ENCODE assay signal across 16 cellular contexts in genomic region chr7:155183655-155184054, GRCh38.
DNase-seq lines count a peak whose midpoint lies in the region; ATAC-seq and TF ChIP-seq lines count a peak whose summit lies in the region.
"Had no signal": no experiment of that assay in that cellular context is flagged by ENCODE, and none has a peak within 500 bp of the region (broad histone marks: within the 10 kb centered on the region; RNA-seq: fewer than 3 reads in every experiment).

No MANE protein-coding gene starts in this region.

- H3K4me3 Mint-ChIP-seq in activated CD4-positive, alpha-beta memory T cell treated with anti-CD3 and anti-CD28 coated beads, Interleukin-2, amount 10 ng/mL, durations not matched to agents 7 days and 5 days = no peak overlapping the region
- H3K4me3 Mint-ChIP-seq in activated CD4-positive, alpha-beta memory T cell treated with anti-CD3 and anti-CD28 coated beads for 36 hours = no peak overlapping the region
- no peak overlapping the region for H3K4me3 Mint-ChIP-seq in endodermal cell
- H3K4me3 Mint-ChIP-seq in stimulated activated effector memory CD8-positive, alpha-beta T cell treated with anti-CD3 and anti-CD28 coated beads, Interleukin-12 subunit alpha, Interleukin-12 subunit beta, amount 100 ng/mL, for 72 hours = no peak overlapping the region
- no peak overlapping the region for H3K4me3 Mint-ChIP-seq in activated T-helper 2 cell treated with anti-CD3 and anti-CD28 coated beads, Interferon-gamma antibody, Interleukin-2, Interleukin-4, amounts not matched to agents 10 μg/mL and 5 μg/mL and 100 μg/mL, durations not matched to agents 14 hours and 24 hours and 36 hours (ENCODE audit: low read depth)
- H3K4me3 Mint-ChIP-seq: B cell; CD8-positive, alpha-beta T cell; H9 had no signal

- H3K27me3 Mint-ChIP-seq in activated CD4-positive, alpha-beta memory T cell treated with anti-CD3 and anti-CD28 coated beads, Interleukin-2, amount 10 ng/mL, durations not matched to agents 7 days and 5 days = peaks cover 12% of the 10 kb centered on the region
- peaks cover 15% of the 10 kb centered on the region for H3K27me3 Mint-ChIP-seq in activated CD4-positive, alpha-beta memory T cell treated with anti-CD3 and anti-CD28 coated beads for 36 hours
- H3K27me3 Mint-ChIP-seq in endodermal cell (ENCODE audit: insufficient read depth) = peaks cover 13% of the 10 kb centered on the region
- peaks cover 6% of the 10 kb centered on the region for H3K27me3 Mint-ChIP-seq in activated T-helper 2 cell treated with anti-CD3 and anti-CD28 coated beads, Interferon-gamma antibody, Interleukin-2, Interleukin-4, amounts not matched to agents 10 μg/mL and 5 μg/mL and 100 μg/mL, durations not matched to agents 14 hours and 24 hours and 36 hours (ENCODE audit: low read depth)

- H3K9me3 Mint-ChIP-seq in activated CD4-positive, alpha-beta memory T cell treated with anti-CD3 and anti-CD28 coated beads, Interleukin-2, amount 10 ng/mL, durations not matched to agents 7 days and 5 days = peaks cover 28% of the 10 kb centered on the region
- H3K9me3 Mint-ChIP-seq in activated CD4-positive, alpha-beta memory T cell treated with anti-CD3 and anti-CD28 coated beads for 36 hours = peaks cover 33% of the 10 kb centered on the region
- peaks cover 59% of the 10 kb centered on the region for H3K9me3 Mint-ChIP-seq in endodermal cell
- peaks cover 12% of the 10 kb centered on the region for H3K9me3 Mint-ChIP-seq in stimulated activated effector memory CD8-positive, alpha-beta T cell treated with anti-CD3 and anti-CD28 coated beads, Interleukin-12 subunit alpha, Interleukin-12 subunit beta, amount 100 ng/mL, for 72 hours
- peaks cover 45% of the 10 kb centered on the region for H3K9me3 Mint-ChIP-seq in activated T-helper 2 cell treated with anti-CD3 and anti-CD28 coated beads, Interferon-gamma antibody, Interleukin-2, Interleukin-4, amounts not matched to agents 10 μg/mL and 5 μg/mL and 100 μg/mL, durations not matched to agents 14 hours and 24 hours and 36 hours

- H3K36me3 ChIP-seq in endodermal cell (ENCODE audit: control insufficient read depth, insufficient read depth, low read length) = no peaks in the 10 kb centered on the region

- H3K36me3 Mint-ChIP-seq in activated CD4-positive, alpha-beta memory T cell treated with anti-CD3 and anti-CD28 coated beads, Interleukin-2, amount 10 ng/mL, durations not matched to agents 7 days and 5 days (ENCODE audit: low read depth) = peaks cover 12% of the 10 kb centered on the region
- peaks cover 13% of the 10 kb centered on the region for H3K36me3 Mint-ChIP-seq in activated CD4-positive, alpha-beta memory T cell treated with anti-CD3 and anti-CD28 coated beads for 36 hours
- peaks cover 3% of the 10 kb centered on the region for H3K36me3 Mint-ChIP-seq in endodermal cell (ENCODE audit: low read depth)
- peaks cover 10% of the 10 kb centered on the region for H3K36me3 Mint-ChIP-seq in stimulated activated effector memory CD8-positive, alpha-beta T cell treated with anti-CD3 and anti-CD28 coated beads, Interleukin-12 subunit alpha, Interleukin-12 subunit beta, amount 100 ng/mL, for 72 hours
- H3K36me3 Mint-ChIP-seq in activated T-helper 2 cell treated with anti-CD3 and anti-CD28 coated beads, Interferon-gamma antibody, Interleukin-2, Interleukin-4, amounts not matched to agents 10 μg/mL and 5 μg/mL and 100 μg/mL, durations not matched to agents 14 hours and 24 hours and 36 hours (ENCODE audit: low read depth) = peaks cover 16% of the 10 kb centered on the region
- H3K36me3 Mint-ChIP-seq: CD8-positive, alpha-beta T cell had no signal

- H3K4me3 ChIP-seq in endodermal cell (ENCODE audit: low read length) = no peak overlapping the region
- H3K4me3 ChIP-seq: BLaER1 treated with 17β-estradiol and CSF1 and Interleukin-3, amounts not matched to agents 10 nM and 100 nM had no signal

- peaks cover 5% of the 10 kb centered on the region for H3K4me1 Mint-ChIP-seq in activated CD4-positive, alpha-beta memory T cell treated with anti-CD3 and anti-CD28 coated beads, Interleukin-2, amount 10 ng/mL, durations not matched to agents 7 days and 5 days
- peaks cover 4% of the 10 kb centered on the region for H3K4me1 Mint-ChIP-seq in activated CD4-positive, alpha-beta memory T cell treated with anti-CD3 and anti-CD28 coated beads for 36 hours (ENCODE audit: low read depth)
- no peaks in the 10 kb centered on the region for H3K4me1 Mint-ChIP-seq in endodermal cell
- peaks cover 5% of the 10 kb centered on the region for H3K4me1 Mint-ChIP-seq in stimulated activated effector memory CD8-positive, alpha-beta T cell treated with anti-CD3 and anti-CD28 coated beads, Interleukin-12 subunit alpha, Interleukin-12 subunit beta, amount 100 ng/mL, for 72 hours
- peaks cover 5% of the 10 kb centered on the region for H3K4me1 Mint-ChIP-seq in activated T-helper 2 cell treated with anti-CD3 and anti-CD28 coated beads, Interferon-gamma antibody, Interleukin-2, Interleukin-4, amounts not matched to agents 10 μg/mL and 5 μg/mL and 100 μg/mL, durations not matched to agents 14 hours and 24 hours and 36 hours (ENCODE audit: low read depth)
- H3K4me1 Mint-ChIP-seq: B cell had no signal

- no peak overlapping the region for H3K27ac Mint-ChIP-seq in activated CD4-positive, alpha-beta memory T cell treated with anti-CD3 and anti-CD28 coated beads, Interleukin-2, amount 10 ng/mL, durations not matched to agents 7 days and 5 days
- no peak overlapping the region for H3K27ac Mint-ChIP-seq in activated CD4-positive, alpha-beta memory T cell treated with anti-CD3 and anti-CD28 coated beads for 36 hours
- H3K27ac Mint-ChIP-seq in endodermal cell = no peak overlapping the region
- no peak overlapping the region for H3K27ac Mint-ChIP-seq in stimulated activated effector memory CD8-positive, alpha-beta T cell treated with anti-CD3 and anti-CD28 coated beads, Interleukin-12 subunit alpha, Interleukin-12 subunit beta, amount 100 ng/mL, for 72 hours
- no peak overlapping the region for H3K27ac Mint-ChIP-seq in activated T-helper 2 cell treated with anti-CD3 and anti-CD28 coated beads, Interferon-gamma antibody, Interleukin-2, Interleukin-4, amounts not matched to agents 10 μg/mL and 5 μg/mL and 100 μg/mL, durations not matched to agents 14 hours and 24 hours and 36 hours
- H3K27ac Mint-ChIP-seq: B cell; CD8-positive, alpha-beta T cell; H9 had no signal

- CTCF ChIA-PET in activated CD4-positive, alpha-beta memory T cell treated with anti-CD3 and anti-CD28 coated beads, Interleukin-2, amount 10 ng/mL, durations not matched to agents 7 days and 5 days (lab: Charles Lee) = no interaction called here
- CTCF ChIA-PET in activated CD4-positive, alpha-beta memory T cell treated with anti-CD3 and anti-CD28 coated beads for 36 hours (lab: Charles Lee) = interaction anchor here (1.9 kb wide), 1 partner anchor 161 kb away, joined by 5 read pairs; no protein-coding TSS in a partner anchor

- intact Hi-C loops in activated CD4-positive, alpha-beta memory T cell treated with anti-CD3 and anti-CD28 coated beads for 36 hours (cut with micrococcal nuclease) = no loop called here
- intact Hi-C loops in activated T-helper 2 cell treated with anti-CD3 and anti-CD28 coated beads, Interferon-gamma antibody, Interleukin-2, Interleukin-4, amounts not matched to agents 10 μg/mL and 5 μg/mL and 100 μg/mL, durations not matched to agents 14 hours and 24 hours and 36 hours (cut with micrococcal nuclease) = no loop called here

- POLR2A ChIA-PET in activated CD4-positive, alpha-beta memory T cell treated with anti-CD3 and anti-CD28 coated beads, Interleukin-2, amount 10 ng/mL, durations not matched to agents 7 days and 5 days (lab: Charles Lee) = no interaction called here
- POLR2A ChIA-PET in activated CD4-positive, alpha-beta memory T cell treated with anti-CD3 and anti-CD28 coated beads for 36 hours (lab: Charles Lee) = no interaction called here

- H3K4me1 ChIP-seq in endodermal cell (ENCODE audit: control insufficient read depth, insufficient read depth, low read length) = no peaks in the 10 kb centered on the region

- H3K9ac ChIP-seq in endodermal cell (ENCODE audit: extremely low read depth, low read length, poor library complexity, severe bottlenecking) = no peak overlapping the region
- H3K9ac ChIP-seq: BLaER1 treated with 17β-estradiol and CSF1 and Interleukin-3, amounts not matched to agents 10 nM and 100 nM had no signal

- no peak for TF ChIP-seq CTCF in endodermal cell (conservative IDR thresholded peaks at IDR 0.05)

- peaks cover 26% of the 10 kb centered on the region for H3K9me3 ChIP-seq in endodermal cell (ENCODE audit: control insufficient read depth, low read length)

- no peak overlapping the region for H3K27ac ChIP-seq in endodermal cell (ENCODE audit: low read depth, low read length)
- H3K27ac ChIP-seq: BLaER1 treated with 17β-estradiol and CSF1 and Interleukin-3, amounts not matched to agents 10 nM and 100 nM had no signal

- WGBS in endodermal cell (ENCODE audit: insufficient coverage in 1 of 2, insufficient read length in 1 of 2), 2 experiments = 91 to 100% methylated on average over 1 of the region's 1 CpG

- H3K27me3 ChIP-seq in endodermal cell (ENCODE audit: control insufficient read depth, insufficient read depth, low read length, poor library complexity, severe bottlenecking) = peaks cover 4% of the 10 kb centered on the region
- H3K27me3 ChIP-seq: BLaER1 treated with 17β-estradiol and CSF1 and Interleukin-3, amounts not matched to agents 10 nM and 100 nM had no signal

- ATAC-seq in stimulated activated effector memory CD8-positive, alpha-beta T cell treated with anti-CD3 and anti-CD28 coated beads, Interleukin-12 subunit alpha, Interleukin-12 subunit beta, amount 100 ng/mL, for 72 hours = peak; percentile 51
- ATAC-seq: CD8-positive, alpha-beta T cell had no signal

- peak; percentile 5 for DNase-seq in activated CD4-positive, alpha-beta memory T cell treated with anti-CD3 and anti-CD28 coated beads, Interleukin-2, amount 10 ng/mL, durations not matched to agents 7 days and 5 days
- DNase-seq in activated CD4-positive, alpha-beta memory T cell treated with anti-CD3 and anti-CD28 coated beads for 36 hours = no peak
- peak; percentile 1 for DNase-seq in endodermal cell
- DNase-seq in islet precursor cell = peak; percentile 11
- DNase-seq in stimulated activated effector memory CD8-positive, alpha-beta T cell treated with anti-CD3 and anti-CD28 coated beads, Interleukin-12 subunit alpha, Interleukin-12 subunit beta, amount 100 ng/mL, for 72 hours (ENCODE audit: low spot score in 2 of 2) = peak in 1 of 2 donors; percentile 20
- DNase-seq in Ammon's horn (ENCODE audit: low spot score) = no peak
- DNase-seq in activated T-helper 2 cell treated with anti-CD3 and anti-CD28 coated beads, Interferon-gamma antibody, Interleukin-2, Interleukin-4, amounts not matched to agents 10 μg/mL and 5 μg/mL and 100 μg/mL, durations not matched to agents 14 hours and 24 hours and 36 hours (ENCODE audit: low spot score) = no peak
- DNase-seq in cerebellum (ENCODE audit: low spot score) = no peak
- DNase-seq: 8988T; Calu3; CD8-positive, alpha-beta T cell; DMS79 treated with DMSO at 0.1 percent for 48 hours; GF-D8; H9 had no signal

Comparison
In these comparisons a context has a peak if more than half of its experiments do, and no peak if none do; other contexts are left out.
1. DNase-seq: peak in activated CD4-positive, alpha-beta memory T cell treated with anti-CD3 and anti-CD28 coated beads, Interleukin-2, amount 10 ng/mL, durations not matched to agents 7 days and 5 days (single experiment), endodermal cell (single experiment) and islet precursor cell (single experiment); none in activated CD4-positive, alpha-beta memory T cell treated with anti-CD3 and anti-CD28 coated beads for 36 hours (single experiment), Ammon's horn (single experiment), activated T-helper 2 cell treated with anti-CD3 and anti-CD28 coated beads, Interferon-gamma antibody, Interleukin-2, Interleukin-4, amounts not matched to agents 10 μg/mL and 5 μg/mL and 100 μg/mL, durations not matched to agents 14 hours and 24 hours and 36 hours (single experiment) and cerebellum (single experiment).